22 cellular contexts compared by ENCODE assay signal in the genomic region with DNA sequence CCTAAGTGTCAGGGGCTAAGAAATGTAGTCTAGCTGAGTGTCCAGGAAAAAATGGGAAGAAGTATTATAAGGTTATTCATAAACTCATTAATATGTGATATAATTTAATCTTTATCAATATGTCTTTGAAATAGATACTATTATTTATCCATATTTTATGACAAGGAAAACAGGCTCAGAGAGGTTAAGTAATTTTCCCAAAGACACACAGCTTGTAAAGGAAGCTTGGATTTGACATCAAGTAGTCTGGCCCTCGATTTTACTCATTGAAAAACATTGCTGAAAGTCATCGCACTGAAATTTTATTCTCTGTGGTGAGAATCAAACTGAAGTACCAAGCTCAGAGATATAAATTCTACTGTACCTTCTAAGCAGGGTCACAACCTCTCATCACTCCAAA.
A peak's percentile ranks its signal among the peaks of the same experiment; 100 is the strongest.
DNase-seq lines count a peak whose midpoint lies in the region; ATAC-seq, FAIRE-seq and TF ChIP-seq lines count a peak whose summit lies in the region.
"Had no signal": no experiment of that assay in that cellular context is flagged by ENCODE, and none has a peak within 500 bp of the region (broad histone marks: within the 10 kb centered on the region; RNA-seq: fewer than 3 reads in every experiment).

No MANE protein-coding gene starts in this region.

- TF ChIP-seq POLR2A in A549 (IDR thresholded peaks at IDR 0.05; ENCODE audit: low read length) (no peak), uterus (IDR thresholded peaks at IDR 0.05) (no peak)

- intact Hi-C loops in uterus (cut with DNase I; ENCODE audit: low total_unique reads): no loop called here

- peaks cover 18% of the 10 kb centered on the region for H3K9me3 Mint-ChIP-seq in WTC11

- peaks cover 3% of the 10 kb centered on the region; the same call in 1 of the 2 replicates for H3K27me3 Mint-ChIP-seq in WTC11 (ENCODE audit: low read depth)
- H3K27me3 Mint-ChIP-seq: B cell had no signal

- H3K9me3 ChIP-seq in A549 (peaks cover 4% of the 10 kb centered on the region; the same call in 2 of the 3 replicates), uterus (no peaks in the 10 kb centered on the region)
- H3K9me3 ChIP-seq: Caco-2 had no signal

- no peaks in the 10 kb centered on the region for H3K27me3 ChIP-seq in uterus
- H3K27me3 ChIP-seq: BLaER1 treated with 17β-estradiol and CSF1 and Interleukin-3, amounts not matched to agents 10 nM and 100 nM had no signal

- TF ChIP-seq RAD21 in A549 (conservative IDR thresholded peaks at IDR 0.05 in 1 of 2, IDR thresholded peaks at IDR 0.05 in 1 of 2): no peak

- H3K4me3 ChIP-seq in A549: no peak overlapping the region
- H3K4me3 ChIP-seq in uterus: no peak overlapping the region
- H3K4me3 ChIP-seq: BLaER1 treated with 17β-estradiol and CSF1 and Interleukin-3, amounts not matched to agents 10 nM and 100 nM; GM12878 had no signal

- H3K4me1 Mint-ChIP-seq in WTC11: 0 out of 2 replicates have a peak, but pooled peaks cover 3% of the 10 kb centered on the region
- H3K4me1 Mint-ChIP-seq: B cell had no signal

- peaks cover 16% of the 10 kb centered on the region for H3K36me3 Mint-ChIP-seq in WTC11
- H3K36me3 Mint-ChIP-seq: CD8-positive, alpha-beta T cell had no signal

- H3K27ac Mint-ChIP-seq in WTC11: no peak overlapping the region
- H3K27ac Mint-ChIP-seq: B cell; CD4-positive, alpha-beta T cell; CD8-positive, alpha-beta T cell had no signal

- H3K4me3 Mint-ChIP-seq in WTC11: no peak overlapping the region
- H3K4me3 Mint-ChIP-seq: B cell; CD4-positive, alpha-beta T cell; CD8-positive, alpha-beta T cell had no signal

- TF ChIP-seq CTCF in A549 (IDR thresholded peaks at IDR 0.05) (no peak), WTC11 (IDR thresholded peaks at IDR 0.05) (no peak), uterus (IDR thresholded peaks at IDR 0.05) (no peak)

- ATAC-seq in A549 (no peak), WTC11 (no peak)
- ATAC-seq: CD8-positive, alpha-beta T cell; GM12878 had no signal

- H3K36me3 ChIP-seq in uterus: no peaks in the 10 kb centered on the region
- H3K36me3 ChIP-seq: BLaER1 treated with 17β-estradiol and CSF1 and Interleukin-3, amounts not matched to agents 10 nM and 100 nM had no signal

- no peaks in the 10 kb centered on the region for H3K4me1 ChIP-seq in A549
- H3K4me1 ChIP-seq in uterus: no peaks in the 10 kb centered on the region
- H3K4me1 ChIP-seq: Caco-2 had no signal

- no peak overlapping the region for H3K4me2 ChIP-seq in A549
- H3K4me2 ChIP-seq: BLaER1 treated with 17β-estradiol and CSF1 and Interleukin-3, amounts not matched to agents 10 nM and 100 nM had no signal

- POLR2A ChIA-PET in A549 (lab: Yijun Ruan, JAX) (no interaction called here), WTC11 (lab: Charles Lee) (no interaction called here)

- TF ChIP-seq EP300 in A549 (IDR thresholded peaks at IDR 0.05): no peak

- no peak overlapping the region for H3K27ac ChIP-seq in A549
- peak overlapping the region; percentile 16 for H3K27ac ChIP-seq in caudate nucleus (ENCODE audit: low read depth, low read length)
- no peak overlapping the region for H3K27ac ChIP-seq in uterus
- H3K27ac ChIP-seq: 22Rv1; BLaER1 treated with 17β-estradiol and CSF1 and Interleukin-3, amounts not matched to agents 10 nM and 100 nM; C4-2B had no signal

- FAIRE-seq in A549 (lab: Jason Lieb, UNC): no peak
- FAIRE-seq: D721Med, GM12878, GM12892, GM18507 had no signal

- DNase-seq in A549 (ENCODE audit: low read depth in 1 of 2, low spot score in 1 of 2) (no peak), WTC11 (ENCODE audit: low spot score) (no peak), caudate nucleus (lab: John Stamatoyannopoulos, UW) (no peak), DMS79 (lab: John Stamatoyannopoulos, UW) (no peak), uterus (no peak), ecto neural progenitor cell (ENCODE audit: low spot score) (no peak)
- DNase-seq: ACHN; Caco-2; Calu3; CD4-positive, alpha-beta T cell; CD8-positive, alpha-beta T cell; DND-41; EL; GDM1 had no signal

- CTCF ChIA-PET in A549 (lab: Yijun Ruan, JAX): interaction anchor here (0.9 to 1.3 kb wide), 2 partner anchors 20 to 443 kb away, joined by 3 to 8 read pairs; partner anchors contain the start of gene DRD1
- CTCF ChIA-PET in WTC11 (lab: Charles Lee): no interaction called here

- WGBS in A549 (ENCODE audit: missing lambda C conversion rate): 20% methylated on average over 2 of the region's 2 CpGs

TF ChIP-seq in A549, 52 proteins besides CTCF, POLR2A, EP300 and RAD21:
- TF ChIP-seq HOXB13 (CRISPR knock-in tag; IDR thresholded peaks at IDR 0.05; ENCODE audit: low read depth): no peak
- TF ChIP-seq, protein P1, sequence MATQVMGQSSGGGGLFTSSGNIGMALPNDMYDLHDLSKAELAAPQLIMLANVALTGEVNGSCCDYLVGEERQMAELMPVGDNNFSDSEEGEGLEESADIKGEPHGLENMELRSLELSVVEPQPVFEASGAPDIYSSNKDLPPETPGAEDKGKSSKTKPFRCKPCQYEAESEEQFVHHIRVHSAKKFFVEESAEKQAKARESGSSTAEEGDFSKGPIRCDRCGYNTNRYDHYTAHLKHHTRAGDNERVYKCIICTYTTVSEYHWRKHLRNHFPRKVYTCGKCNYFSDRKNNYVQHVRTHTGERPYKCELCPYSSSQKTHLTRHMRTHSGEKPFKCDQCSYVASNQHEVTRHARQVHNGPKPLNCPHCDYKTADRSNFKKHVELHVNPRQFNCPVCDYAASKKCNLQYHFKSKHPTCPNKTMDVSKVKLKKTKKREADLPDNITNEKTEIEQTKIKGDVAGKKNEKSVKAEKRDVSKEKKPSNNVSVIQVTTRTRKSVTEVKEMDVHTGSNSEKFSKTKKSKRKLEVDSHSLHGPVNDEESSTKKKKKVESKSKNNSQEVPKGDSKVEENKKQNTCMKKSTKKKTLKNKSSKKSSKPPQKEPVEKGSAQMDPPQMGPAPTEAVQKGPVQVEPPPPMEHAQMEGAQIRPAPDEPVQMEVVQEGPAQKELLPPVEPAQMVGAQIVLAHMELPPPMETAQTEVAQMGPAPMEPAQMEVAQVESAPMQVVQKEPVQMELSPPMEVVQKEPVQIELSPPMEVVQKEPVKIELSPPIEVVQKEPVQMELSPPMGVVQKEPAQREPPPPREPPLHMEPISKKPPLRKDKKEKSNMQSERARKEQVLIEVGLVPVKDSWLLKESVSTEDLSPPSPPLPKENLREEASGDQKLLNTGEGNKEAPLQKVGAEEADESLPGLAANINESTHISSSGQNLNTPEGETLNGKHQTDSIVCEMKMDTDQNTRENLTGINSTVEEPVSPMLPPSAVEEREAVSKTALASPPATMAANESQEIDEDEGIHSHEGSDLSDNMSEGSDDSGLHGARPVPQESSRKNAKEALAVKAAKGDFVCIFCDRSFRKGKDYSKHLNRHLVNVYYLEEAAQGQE (IDR thresholded peaks at IDR 0.05): no peak
- TF ChIP-seq MAZ (IDR thresholded peaks at IDR 0.05; ENCODE audit: borderline replicate concordance, low read depth, low read length): no peak
- TF ChIP-seq NR3C1 (IDR thresholded peaks at IDR 0.05): no peak
- TF ChIP-seq CHD2 (IDR thresholded peaks at IDR 0.05; ENCODE audit: low read length, partially characterized antibody): no peak
- TF ChIP-seq JUNB (IDR thresholded peaks at IDR 0.05): no peak
- peak; percentile 11 for TF ChIP-seq ZFP36 (IDR thresholded peaks at IDR 0.05; ENCODE audit: borderline replicate concordance, partially characterized antibody)
TF ChIP-seq in A549: peak in this region for 1.

TF ChIP-seq in WTC11, 78 proteins besides CTCF, POLR2A, EP300 and RAD21:
- TF ChIP-seq HMGA2 (CRISPR knock-in tag; IDR thresholded peaks at IDR 0.05) (peak; percentile 28; the same call in 1 of the 2 replicates), ETV6 (CRISPR knock-in tag; IDR thresholded peaks at IDR 0.05) (no peak)
TF ChIP-seq in WTC11: peak in this region for 1.
